8 cellular contexts compared by ENCODE assay signal in genomic region chr1:235920596-235921375, GRCh38. TPM values are rescaled to one million over a fixed set of nuclear protein-coding genes. Genes with fewer than 3 reads are reported as not detected.
DNase-seq lines count a peak whose midpoint lies in the region; ATAC-seq lines count a peak whose summit lies in the region.

No MANE protein-coding gene starts in this region.

- ATAC-seq in T-helper 17 cell, result no peak
- no peak for ATAC-seq in stimulated activated memory B cell treated with anti-CD40 and anti-IgM and Interleukin-4, amounts not matched to agents 10 μg/mL and 1 μg/mL and 100 μg/mL, for 72 hours
- no peak for ATAC-seq in GM21423 (IDR thresholded peaks at IDR 0.05; ENCODE audit: unreplicated experiment)
- ATAC-seq in HG02588 (IDR thresholded peaks at IDR 0.05; ENCODE audit: unreplicated experiment), result no peak

- peak overlapping the region; percentile 78 for H3K27ac Mint-ChIP-seq in T-helper 17 cell
- H3K27ac Mint-ChIP-seq in stimulated activated memory B cell treated with anti-CD40 and anti-IgM and Interleukin-4, amounts not matched to agents 10 μg/mL and 1 μg/mL and 100 μg/mL, for 72 hours, result peak overlapping the region; percentile 28

- peaks cover 27% of the 10 kb centered on the region for H3K4me1 Mint-ChIP-seq in T-helper 17 cell
- H3K4me1 Mint-ChIP-seq in stimulated activated memory B cell treated with anti-CD40 and anti-IgM and Interleukin-4, amounts not matched to agents 10 μg/mL and 1 μg/mL and 100 μg/mL, for 72 hours, result peaks cover 48% of the 10 kb centered on the region

- no peaks in the 10 kb centered on the region for H3K9me3 ChIP-seq in T-helper 17 cell (ENCODE audit: control insufficient read depth, low read length, poor library complexity, severe bottlenecking)

- no peak overlapping the region for H3K4me3 Mint-ChIP-seq in T-helper 17 cell
- H3K4me3 Mint-ChIP-seq in stimulated activated memory B cell treated with anti-CD40 and anti-IgM and Interleukin-4, amounts not matched to agents 10 μg/mL and 1 μg/mL and 100 μg/mL, for 72 hours, result no peak overlapping the region

- no peaks in the 10 kb centered on the region for H3K36me3 Mint-ChIP-seq in T-helper 17 cell (ENCODE audit: low read depth)
- no peaks in the 10 kb centered on the region for H3K36me3 Mint-ChIP-seq in stimulated activated memory B cell treated with anti-CD40 and anti-IgM and Interleukin-4, amounts not matched to agents 10 μg/mL and 1 μg/mL and 100 μg/mL, for 72 hours

- no peaks in the 10 kb centered on the region for H3K27me3 Mint-ChIP-seq in T-helper 17 cell
- no peaks in the 10 kb centered on the region for H3K27me3 Mint-ChIP-seq in stimulated activated memory B cell treated with anti-CD40 and anti-IgM and Interleukin-4, amounts not matched to agents 10 μg/mL and 1 μg/mL and 100 μg/mL, for 72 hours

- peak; percentile 66 for DNase-seq in ELF-1 (ENCODE audit: low read depth, low spot score)
- no peak for DNase-seq in T-helper 17 cell
- DNase-seq in glomerular visceral epithelial cell (ENCODE audit: extremely low spot score), result peak; percentile 44
- DNase-seq in NCI-H446 (lab: John Stamatoyannopoulos, UW), result no peak
- no peak for DNase-seq in NAMALWA (ENCODE audit: low spot score)

- no peaks in the 10 kb centered on the region for H3K9me3 Mint-ChIP-seq in stimulated activated memory B cell treated with anti-CD40 and anti-IgM and Interleukin-4, amounts not matched to agents 10 μg/mL and 1 μg/mL and 100 μg/mL, for 72 hours

RNA-seq across cellular contexts. Expression of gene LYST, which starts 54.1 kb away (rescaled TPM):
- 10 to 100 TPM; 24.5 to 29.6 TPM for total RNA-seq in T-helper 17 cell

Comparison
In these comparisons a context has a peak if more than half of its experiments do, and no peak if none do; other contexts are left out.
1. DNase-seq: peak in ELF-1 (single experiment) and glomerular visceral epithelial cell (single experiment); none in T-helper 17 cell (0 of 3), NCI-H446 (0 of 2) and NAMALWA (single experiment).